In genomic region chr7:94511763-94512162, GRCh38 we compare ENCODE assay signal across 9 cellular contexts. TPM values are rescaled to one million over a fixed set of nuclear protein-coding genes. Genes with fewer than 3 reads are reported as not detected.
DNase-seq lines count a peak whose midpoint lies in the region; FAIRE-seq and TF ChIP-seq lines count a peak whose summit lies in the region.
"Had no signal": no experiment of that assay in that cellular context is flagged by ENCODE, and none has a peak within 500 bp of the region (broad histone marks: within the 10 kb centered on the region; RNA-seq: fewer than 3 reads in every experiment).

No MANE protein-coding gene starts in this region.

- no peak for DNase-seq in GM12892 (ENCODE audit: insufficient read length)
- DNase-seq in NCI-H2029 treated with DMSO at 0.1 percent for 48 hours (lab: John Stamatoyannopoulos, UW) = peak; percentile 55
- peak; percentile 89 for DNase-seq in bronchial epithelial cell (ENCODE audit: low read depth)
- DNase-seq in lower leg skin (ENCODE audit: low spot score in 2 of 2) = no peak
- DNase-seq in HEK293T (ENCODE audit: extremely low spot score) = no peak
- no peak for DNase-seq in SKM-1 (lab: John Stamatoyannopoulos, UW; ENCODE audit: unreplicated experiment)
- DNase-seq: sigmoid colon had no signal

- H3K36me3 Mint-ChIP-seq in nephron (ENCODE audit: low read depth) = no peaks in the 10 kb centered on the region

- H3K9me3 Mint-ChIP-seq in nephron = no peaks in the 10 kb centered on the region

- H3K27me3 ChIP-seq in bronchial epithelial cell (ENCODE audit: control insufficient read depth, insufficient read depth, low read length) = no peaks in the 10 kb centered on the region
- H3K27me3 ChIP-seq: sigmoid colon had no signal

- no peaks in the 10 kb centered on the region for H3K36me3 ChIP-seq in bronchial epithelial cell (ENCODE audit: control insufficient read depth, insufficient read depth, low read length)
- H3K36me3 ChIP-seq: sigmoid colon, thoracic aorta had no signal

- no peaks in the 10 kb centered on the region for H3K27me3 Mint-ChIP-seq in nephron (ENCODE audit: low read depth)

- H3K4me3 ChIP-seq in bronchial epithelial cell (ENCODE audit: low read depth, low read length) (no peak overlapping the region), lower leg skin (ENCODE audit: low read depth, poor library complexity, severe bottlenecking) (no peak overlapping the region)

- no peak for TF ChIP-seq POLR2A in GM12892 (IDR thresholded peaks at IDR 0.05; ENCODE audit: low read depth, low read length)
- no peak for TF ChIP-seq POLR2A in lower leg skin (IDR thresholded peaks at IDR 0.05)

- TF ChIP-seq CTCF in bronchial epithelial cell (IDR thresholded peaks at IDR 0.05; ENCODE audit: insufficient read depth, low read length, severe bottlenecking) = no peak
- no peak for TF ChIP-seq CTCF in nephron (IDR thresholded peaks at IDR 0.05; ENCODE audit: unreplicated experiment in 3 of 3)
- TF ChIP-seq CTCF in lower leg skin (IDR thresholded peaks at IDR 0.05) = no peak

- FAIRE-seq in GM12892 (lab: Jason Lieb, UNC) (peak; percentile 9), bronchial epithelial cell (lab: Jason Lieb, UNC) (no peak)

- intact Hi-C loops in lower leg skin (cut with DNase I; ENCODE audit: low total_unique reads) = no loop called here

- peaks cover 53% of the 10 kb centered on the region for H3K4me1 Mint-ChIP-seq in nephron

- H3K27ac Mint-ChIP-seq in nephron = peak overlapping the region in 2 of 3 experiments; percentile 91 to 94

- POLR2A ChIA-PET in HEK293T (lab: Yijun Ruan, JAX) = no interaction called here

- peak overlapping the region; percentile 88 to 90 (median 89) for H3K4me3 Mint-ChIP-seq in nephron

- CTCF ChIA-PET in HEK293T (lab: Yijun Ruan, JAX) = no interaction called here

TF ChIP-seq in HEK293T, 16 proteins besides CTCF, POLR2A, EP300 and RAD21:
- TF ChIP-seq FOXA1 (IDR thresholded peaks at IDR 0.05) (no peak), LEF1 (IDR thresholded peaks at IDR 0.05; ENCODE audit: borderline replicate concordance) (no peak), ZNF384 (IDR thresholded peaks at IDR 0.05) (no peak), TARDBP (IDR thresholded peaks at IDR 0.05) (no peak), ARNT (IDR thresholded peaks at IDR 0.05) (no peak), SP1 (IDR thresholded peaks at IDR 0.05) (no peak), HDGF (IDR thresholded peaks at IDR 0.05; ENCODE audit: borderline replicate concordance) (no peak), BHLHE40 (IDR thresholded peaks at IDR 0.05; ENCODE audit: borderline replicate concordance) (no peak), CTBP1 (IDR thresholded peaks at IDR 0.05; ENCODE audit: borderline replicate concordance) (no peak), FOXK2 (IDR thresholded peaks at IDR 0.05) (no peak), ELF4 (IDR thresholded peaks at IDR 0.05) (no peak), SUZ12 (IDR thresholded peaks at IDR 0.05) (no peak)

RNA-seq across cellular contexts. Expression of gene CASD1, which starts 2.2 kb away (rescaled TPM):
- 8.5 TPM for polyA plus RNA-seq in GM12892 (2012; ENCODE audit: missing spikeins)
- 8.7 and 8.8 TPM in 2 replicates for total RNA-seq in bronchial epithelial cell
- total RNA-seq in lower leg skin = 1 to 10 TPM; 5.4 to 9.9 (median 8.0) TPM

Comparison
In these comparisons a context has a peak if more than half of its experiments do, and no peak if none do; other contexts are left out.
1. DNase-seq: peak in NCI-H2029 treated with DMSO at 0.1 percent for 48 hours (single experiment) and bronchial epithelial cell (single experiment); none in GM12892 (single experiment), lower leg skin (0 of 2), HEK293T (single experiment) and SKM-1 (single experiment).